1 cellular context compared by ENCODE assay signal in genomic region chrX:47658301-47658683, GRCh38.
TF ChIP-seq lines count a peak whose summit lies in the region.

No MANE protein-coding gene starts in this region.

TF ChIP-seq in GM23338, 12 proteins besides CTCF, POLR2A, EP300 and RAD21 (continued from another document):
- TF ChIP-seq, protein P1, sequence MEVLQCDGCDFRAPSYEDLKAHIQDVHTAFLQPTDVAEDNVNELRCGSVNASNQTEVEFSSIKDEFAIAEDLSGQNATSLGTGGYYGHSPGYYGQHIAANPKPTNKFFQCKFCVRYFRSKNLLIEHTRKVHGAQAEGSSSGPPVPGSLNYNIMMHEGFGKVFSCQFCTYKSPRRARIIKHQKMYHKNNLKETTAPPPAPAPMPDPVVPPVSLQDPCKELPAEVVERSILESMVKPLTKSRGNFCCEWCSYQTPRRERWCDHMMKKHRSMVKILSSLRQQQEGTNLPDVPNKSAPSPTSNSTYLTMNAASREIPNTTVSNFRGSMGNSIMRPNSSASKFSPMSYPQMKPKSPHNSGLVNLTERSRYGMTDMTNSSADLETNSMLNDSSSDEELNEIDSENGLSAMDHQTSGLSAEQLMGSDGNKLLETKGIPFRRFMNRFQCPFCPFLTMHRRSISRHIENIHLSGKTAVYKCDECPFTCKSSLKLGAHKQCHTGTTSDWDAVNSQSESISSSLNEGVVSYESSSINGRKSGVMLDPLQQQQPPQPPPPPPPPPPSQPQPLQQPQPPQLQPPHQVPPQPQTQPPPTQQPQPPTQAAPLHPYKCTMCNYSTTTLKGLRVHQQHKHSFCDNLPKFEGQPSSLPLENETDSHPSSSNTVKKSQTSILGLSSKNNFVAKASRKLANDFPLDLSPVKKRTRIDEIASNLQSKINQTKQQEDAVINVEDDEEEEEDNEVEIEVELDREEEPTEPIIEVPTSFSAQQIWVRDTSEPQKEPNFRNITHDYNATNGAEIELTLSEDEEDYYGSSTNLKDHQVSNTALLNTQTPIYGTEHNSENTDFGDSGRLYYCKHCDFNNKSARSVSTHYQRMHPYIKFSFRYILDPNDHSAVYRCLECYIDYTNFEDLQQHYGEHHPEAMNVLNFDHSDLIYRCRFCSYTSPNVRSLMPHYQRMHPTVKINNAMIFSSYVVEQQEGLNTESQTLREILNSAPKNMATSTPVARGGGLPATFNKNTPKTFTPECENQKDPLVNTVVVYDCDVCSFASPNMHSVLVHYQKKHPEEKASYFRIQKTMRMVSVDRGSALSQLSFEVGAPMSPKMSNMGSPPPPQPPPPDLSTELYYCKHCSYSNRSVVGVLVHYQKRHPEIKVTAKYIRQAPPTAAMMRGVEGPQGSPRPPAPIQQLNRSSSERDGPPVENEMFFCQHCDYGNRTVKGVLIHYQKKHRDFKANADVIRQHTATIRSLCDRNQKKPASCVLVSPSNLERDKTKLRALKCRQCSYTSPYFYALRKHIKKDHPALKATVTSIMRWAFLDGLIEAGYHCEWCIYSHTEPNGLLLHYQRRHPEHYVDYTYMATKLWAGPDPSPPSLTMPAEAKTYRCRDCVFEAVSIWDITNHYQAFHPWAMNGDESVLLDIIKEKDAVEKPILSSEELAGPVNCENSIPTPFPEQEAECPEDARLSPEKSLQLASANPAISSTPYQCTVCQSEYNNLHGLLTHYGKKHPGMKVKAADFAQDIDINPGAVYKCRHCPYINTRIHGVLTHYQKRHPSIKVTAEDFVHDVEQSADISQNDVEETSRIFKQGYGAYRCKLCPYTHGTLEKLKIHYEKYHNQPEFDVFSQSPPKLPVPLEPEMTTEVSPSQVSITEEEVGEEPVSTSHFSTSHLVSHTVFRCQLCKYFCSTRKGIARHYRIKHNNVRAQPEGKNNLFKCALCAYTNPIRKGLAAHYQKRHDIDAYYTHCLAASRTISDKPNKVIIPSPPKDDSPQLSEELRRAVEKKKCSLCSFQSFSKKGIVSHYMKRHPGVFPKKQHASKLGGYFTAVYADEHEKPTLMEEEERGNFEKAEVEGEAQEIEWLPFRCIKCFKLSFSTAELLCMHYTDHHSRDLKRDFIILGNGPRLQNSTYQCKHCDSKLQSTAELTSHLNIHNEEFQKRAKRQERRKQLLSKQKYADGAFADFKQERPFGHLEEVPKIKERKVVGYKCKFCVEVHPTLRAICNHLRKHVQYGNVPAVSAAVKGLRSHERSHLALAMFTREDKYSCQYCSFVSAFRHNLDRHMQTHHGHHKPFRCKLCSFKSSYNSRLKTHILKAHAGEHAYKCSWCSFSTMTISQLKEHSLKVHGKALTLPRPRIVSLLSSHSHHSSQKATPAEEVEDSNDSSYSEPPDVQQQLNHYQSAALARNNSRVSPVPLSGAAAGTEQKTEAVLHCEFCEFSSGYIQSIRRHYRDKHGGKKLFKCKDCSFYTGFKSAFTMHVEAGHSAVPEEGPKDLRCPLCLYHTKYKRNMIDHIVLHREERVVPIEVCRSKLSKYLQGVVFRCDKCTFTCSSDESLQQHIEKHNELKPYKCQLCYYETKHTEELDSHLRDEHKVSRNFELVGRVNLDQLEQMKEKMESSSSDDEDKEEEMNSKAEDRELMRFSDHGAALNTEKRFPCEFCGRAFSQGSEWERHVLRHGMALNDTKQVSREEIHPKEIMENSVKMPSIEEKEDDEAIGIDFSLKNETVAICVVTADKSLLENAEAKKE (CRISPR knock-in tag; IDR thresholded peaks at IDR 0.05): no peak
- no peak for TF ChIP-seq ETS1 (IDR thresholded peaks at IDR 0.05)
- no peak for TF ChIP-seq JUNB (IDR thresholded peaks at IDR 0.05; ENCODE audit: unreplicated experiment)
- no peak for TF ChIP-seq NANOG (IDR thresholded peaks at IDR 0.05; ENCODE audit: borderline replicate concordance)
- no peak for TF ChIP-seq REST (IDR thresholded peaks at IDR 0.05; ENCODE audit: unreplicated experiment)
- no peak for TF ChIP-seq ZNF331 (CRISPR knock-in tag; IDR thresholded peaks at IDR 0.05; ENCODE audit: low read depth)
- no peak for TF ChIP-seq STAT1 (IDR thresholded peaks at IDR 0.05; ENCODE audit: unreplicated experiment)
- no peak for TF ChIP-seq POLR2AphosphoS5 (IDR thresholded peaks at IDR 0.05; ENCODE audit: low read depth)
- no peak for TF ChIP-seq EZH2phosphoT487 (IDR thresholded peaks at IDR 0.05; ENCODE audit: unreplicated experiment)
TF ChIP-seq in GM23338: peak in this region for 0.
